In genomic region chr1:97482022-97482421, GRCh38 we compare ENCODE assay signal across 9 cellular contexts.
"Had no signal": no experiment of that assay in that cellular context is flagged by ENCODE, and none has a peak within 500 bp of the region (broad histone marks: within the 10 kb centered on the region; RNA-seq: fewer than 3 reads in every experiment).

No MANE protein-coding gene starts in this region.

- H3K4me3 ChIP-seq: GM23248, GM23338, HAP-1 had no signal

- H3K4me1 ChIP-seq: HAP-1 had no signal

- H3K36me3 ChIP-seq: HAP-1 had no signal

- H3K9me3 ChIP-seq: HAP-1 had no signal

- H2AFZ ChIP-seq: GM23248 had no signal

- H3K27ac ChIP-seq: GM23248 had no signal

- DNase-seq: GM23248, GOT3, H7, H9, HCEC 1CT, HFFc6 had no signal

- H3K9ac ChIP-seq: GM23248 had no signal

- ATAC-seq: GM23338, HCT116 had no signal

- H3K4me2 ChIP-seq: GM23338 had no signal
